In genomic region chr7:124084024-124084423, GRCh38 we compare ENCODE assay signal across 22 cellular contexts. TPM values are rescaled to one million over a fixed set of nuclear protein-coding genes. Genes with fewer than 3 reads are reported as not detected.
DNase-seq lines count a peak whose midpoint lies in the region; ATAC-seq and TF ChIP-seq lines count a peak whose summit lies in the region.
"Had no signal": no experiment of that assay in that cellular context is flagged by ENCODE, and none has a peak within 500 bp of the region (broad histone marks: within the 10 kb centered on the region; RNA-seq: fewer than 3 reads in every experiment).

No MANE protein-coding gene starts in this region.

- no peak for DNase-seq in Right ventricle myocardium superior
- DNase-seq in left ventricle myocardium inferior: no peak
- peak; percentile 5 to 82 for DNase-seq in cardiac fibroblast (ENCODE audit: low read depth in 2 of 2)
- DNase-seq in left cardiac atrium: no peak
- DNase-seq in pulmonary artery endothelial cell (ENCODE audit: low read depth, low spot score): peak; percentile 44
- no peak for DNase-seq in COLO829 (ENCODE audit: low spot score)
- no peak for DNase-seq in vagina (ENCODE audit: extremely low spot score in 2 of 2)
- DNase-seq: activated CD4-positive, alpha-beta T cell treated with anti-CD3 and anti-CD28 coated beads, Interleukin-2, amount 50 U/mL, for 48 hours; activated CD4-positive, CD25-positive, alpha-beta regulatory T cell; activated effector memory CD4-positive, alpha-beta T cell treated with anti-CD3 and anti-CD28 coated beads, Interleukin-2, amount 50 U/mL, for 16 hours; foreskin keratinocyte; hypothalamus; mammary epithelial cell; naive thymus-derived CD8-positive, alpha-beta T cell; NCI-H1417 treated with DMSO at 0.1 percent for 48 hours; NK-92 treated with Interleukin-12 subunit alpha and Interleukin-12 subunit beta, amount 100 ng/mL, for 24 hours; ovary; stimulated activated CD8-positive, alpha-beta memory T cell treated with anti-CD3 and anti-CD28 coated beads, Interleukin-4, amount 100 ng/mL, for 48 hours had no signal

- H3K36me3 ChIP-seq in left ventricle myocardium inferior (no peaks in the 10 kb centered on the region), vagina (no peaks in the 10 kb centered on the region)
- H3K36me3 ChIP-seq: ovary had no signal

- intact Hi-C loops in Right ventricle myocardium superior (cut with DNase I): no loop called here
- intact Hi-C loops in left ventricle myocardium inferior (cut with micrococcal nuclease): no loop called here
- intact Hi-C loops in left cardiac atrium (cut with DNase I): no loop called here
- intact Hi-C loops in vagina (cut with DNase I): no loop called here

- H3K27ac ChIP-seq in left ventricle myocardium inferior (replicated peaks) (no peak overlapping the region), vagina (no peak overlapping the region)
- H3K27ac ChIP-seq: foreskin keratinocyte, ovary had no signal

- ATAC-seq in Right ventricle myocardium superior (ENCODE audit: poor library complexity): peak; percentile 82
- ATAC-seq in left cardiac atrium: peak; percentile 67 to 88
- no peak for ATAC-seq in GM19455 (IDR thresholded peaks at IDR 0.05; ENCODE audit: unreplicated experiment)
- ATAC-seq: foreskin keratinocyte; GM23338; naive thymus-derived CD8-positive, alpha-beta T cell had no signal

- no peak for TF ChIP-seq POLR2A in vagina (IDR thresholded peaks at IDR 0.05)

- H3K9me3 ChIP-seq in left ventricle myocardium inferior (replicated peaks): no peaks in the 10 kb centered on the region
- no peaks in the 10 kb centered on the region for H3K9me3 ChIP-seq in vagina
- H3K9me3 ChIP-seq: ovary had no signal

- TF ChIP-seq CTCF in left ventricle myocardium inferior (IDR thresholded peaks at IDR 0.05; ENCODE audit: borderline replicate concordance) (no peak), cardiac fibroblast (IDR thresholded peaks at IDR 0.05; ENCODE audit: low read depth, low read length) (no peak), vagina (IDR thresholded peaks at IDR 0.05) (no peak)

- peaks cover 19% of the 10 kb centered on the region for H3K4me1 ChIP-seq in left ventricle myocardium inferior
- no peaks in the 10 kb centered on the region for H3K4me1 ChIP-seq in vagina
- H3K4me1 ChIP-seq: foreskin keratinocyte had no signal

- H3K27me3 ChIP-seq in left ventricle myocardium inferior (ENCODE audit: low read depth) (no peaks in the 10 kb centered on the region), vagina (no peaks in the 10 kb centered on the region)
- H3K27me3 ChIP-seq: foreskin keratinocyte, ovary had no signal

- H3K4me3 ChIP-seq in left ventricle myocardium inferior (no peak overlapping the region), cardiac fibroblast (replicated peaks in 1 of 2; ENCODE audit: low read depth in 2 of 2, low read length in 2 of 2) (no peak overlapping the region), vagina (no peak overlapping the region)
- H3K4me3 ChIP-seq: GM23338, ovary had no signal

RNA-seq across cellular contexts. Expression of gene TMEM229A, which starts 51.2 kb away (rescaled TPM):
- total RNA-seq in Right ventricle myocardium superior (not detected), left ventricle myocardium inferior (not detected), left cardiac atrium (under 1 TPM in 1 of 2 donors, not detected in 1; 0.71 TPM), pulmonary artery endothelial cell (not detected in 2 replicates), vagina (not detected)
- total RNA-seq: foreskin keratinocyte; mammary epithelial cell; naive thymus-derived CD8-positive, alpha-beta T cell; NCI-H460; T-helper 2 cell treated with Interferon-gamma antibody and Interleukin-4, amounts not matched to agents 100 ng/mL and 5 ng/mL, for 36 hours had no signal

Comparison
In these comparisons a context has a peak if more than half of its experiments do, and no peak if none do; other contexts are left out.
1. DNase-seq: peak in cardiac fibroblast (2 of 2) and pulmonary artery endothelial cell (single experiment); none in Right ventricle myocardium superior (single experiment), left ventricle myocardium inferior (single experiment), left cardiac atrium (single experiment), COLO829 (single experiment) and vagina (0 of 2).